In the genomic region with DNA sequence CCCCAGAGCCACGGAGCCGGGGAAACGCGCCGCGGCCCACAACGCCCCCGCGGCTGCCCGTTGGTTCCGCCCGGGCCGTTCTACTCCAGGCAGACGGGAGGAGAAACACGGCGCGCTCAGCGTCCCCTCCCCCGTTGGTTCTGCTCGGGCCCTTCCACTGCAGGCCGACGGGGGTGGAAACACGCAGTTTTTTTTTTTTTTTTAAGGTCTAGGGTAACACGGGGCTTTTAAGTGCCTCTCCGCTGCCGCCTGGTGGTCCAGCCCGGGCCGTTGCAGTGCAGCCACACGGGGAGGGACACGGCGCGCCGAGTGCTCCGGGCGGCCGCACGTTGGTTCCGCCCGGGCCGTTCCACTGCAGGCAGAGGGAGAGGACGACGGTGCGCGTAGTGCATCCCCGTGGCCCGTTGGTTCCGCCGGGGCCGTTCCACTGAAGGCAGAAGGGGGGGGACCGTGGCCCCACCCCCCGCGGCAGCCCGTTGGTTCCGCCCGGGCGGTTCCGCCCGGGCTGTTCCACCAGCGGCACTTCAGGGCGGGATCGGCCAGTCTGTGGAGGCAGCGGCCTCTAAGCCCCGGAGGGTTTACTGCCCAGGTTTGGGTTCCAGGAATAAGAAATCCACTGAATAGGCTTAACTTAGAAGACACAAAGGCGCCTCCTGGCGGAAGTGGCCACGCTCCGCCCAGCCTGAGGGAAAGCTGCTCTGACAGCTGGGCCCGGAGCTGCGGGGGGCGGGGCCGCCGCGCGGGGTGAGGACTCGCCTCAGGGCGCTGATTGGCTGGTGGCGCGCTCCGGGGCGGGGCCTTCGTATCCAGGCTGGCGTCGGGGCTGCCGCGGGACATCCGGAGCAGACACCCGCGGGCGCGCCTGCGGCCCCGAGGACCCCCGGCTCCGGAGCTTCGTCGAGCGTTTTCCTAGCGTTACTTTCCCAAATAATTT, we compare ENCODE assay signal across 8 cellular contexts. TPM values are rescaled to one million over a fixed set of nuclear protein-coding genes. Genes with fewer than 3 reads are reported as not detected.
DNase-seq lines count a peak whose midpoint lies in the region; ATAC-seq, FAIRE-seq and TF ChIP-seq lines count a peak whose summit lies in the region.
"Not testable (repeated sequence)": the region's sequence is repeated elsewhere in the genome, so short reads cannot be mapped to it uniquely, and the experiment has no call there.

Gene SLC35E2B, minus strand, starts transcription at position 82 of the 934 bp plus-strand sequence. CDS start 16,096 bp downstream, outside the sequence.

- H4K91ac ChIP-seq in H1 (replicated peaks; ENCODE audit: insufficient read length, low read length), result not testable (repeated sequence)

- not testable (repeated sequence) for H3K18ac ChIP-seq in H1 (ENCODE audit: extremely low read depth, low read length)

- not testable (repeated sequence) for H2AK5ac ChIP-seq in H1 (ENCODE audit: low read depth, low read length)

- H3K4me3 ChIP-seq in H1 (ENCODE audit: extremely low read depth in 1 of 4, insufficient read depth in 2 of 4, low read depth in 3 of 4, low read length in 4 of 4) (peak within 1 kb of the TSS; percentile 34 to 61 (median 46); a peak in 7 of 8 replicates), mesodermal cell (ENCODE audit: extremely low read depth, insufficient read depth, low read length, poor library complexity, severe bottlenecking) (peak within 1 kb of the TSS; percentile 50)

- not testable (repeated sequence) for H3K27me3 ChIP-seq in H1 (replicated peaks in 1 of 4; ENCODE audit: control insufficient read depth in 3 of 4, extremely low read depth in 1 of 4, insufficient read depth in 3 of 4, low read length in 3 of 4)

- H2BK120ac ChIP-seq in H1 (replicated peaks; ENCODE audit: low read depth, low read length), result not testable (repeated sequence)

- H3K23me2 ChIP-seq in H1 (ENCODE audit: low read depth, low read length), result not testable (repeated sequence)

- peak within 1 kb of the TSS in 2 of 4 experiments; percentile 2 to 34; a peak in 1 of 7 replicates for H3K9ac ChIP-seq in H1 (replicated peaks in 1 of 4; ENCODE audit: extremely low read depth in 1 of 4, low read depth in 3 of 4, low read length in 3 of 4)

- not testable (repeated sequence) for H4K5ac ChIP-seq in H1 (ENCODE audit: insufficient read length, low read depth, low read length)

- H2BK20ac ChIP-seq in H1 (ENCODE audit: low read length), result not testable (repeated sequence)

- peak within 1 kb of the TSS in 1 of 2 experiments; percentile 28; a peak in 1 of 4 replicates for H3K4me2 ChIP-seq in H1 (ENCODE audit: insufficient read depth in 1 of 2, low read depth in 2 of 2, low read length in 2 of 2)

- DNase-seq in COLO829 (ENCODE audit: low spot score), result peak; percentile 17
- not testable (repeated sequence) for DNase-seq in HTR-8/SVneo (ENCODE audit: insufficient read length, low spot score)
- DNase-seq in NOMO-1 treated with dmso at 0.1 percent for 144 hours (lab: John Stamatoyannopoulos, UW; ENCODE audit: unreplicated experiment), result peak; percentile 55
- DNase-seq in activated CD8-positive, alpha-beta memory T cell treated with anti-CD3 and anti-CD28 coated beads for 48 hours (ENCODE audit: low read depth in 2 of 3, low spot score in 2 of 3), result peak; percentile 78 to 91 (median 91)
- peak in 1 of 2 experiments; percentile 78 for DNase-seq in H1 (ENCODE audit: low read depth in 1 of 2, low spot score in 2 of 2)
- peak; percentile 87 for DNase-seq in stimulated activated CD8-positive, alpha-beta memory T cell treated with anti-CD3 and anti-CD28 coated beads, Interleukin-15, amount 100 ng/mL, for 1 hour (ENCODE audit: low read depth)

- peak in 1 of 2 experiments; percentile 81; a peak in 1 of 3 replicates for TF ChIP-seq EP300 in H1 (IDR thresholded peaks at IDR 0.05; ENCODE audit: borderline replicate concordance in 1 of 2, low read depth in 2 of 2, low read length in 2 of 2)

- not testable (repeated sequence) for H3K79me1 ChIP-seq in H1 (ENCODE audit: low read depth, low read length)

- not testable (repeated sequence) for H3K4me1 ChIP-seq in H1 (replicated peaks in 1 of 4; ENCODE audit: control insufficient read depth in 3 of 4, insufficient read depth in 4 of 4, low read length in 3 of 4); mesodermal cell (ENCODE audit: control insufficient read depth, insufficient read depth, low read length, poor library complexity, severe bottlenecking)

- H4K20me1 ChIP-seq in H1 (replicated peaks in 1 of 2; ENCODE audit: control insufficient read depth in 1 of 2, insufficient read depth in 2 of 2, low read length in 2 of 2), result not testable (repeated sequence)

- H3K14ac ChIP-seq in H1 (ENCODE audit: insufficient read length), result not testable (repeated sequence)

- H2BK12ac ChIP-seq in H1 (ENCODE audit: low read depth, low read length), result not testable (repeated sequence)

- not testable (repeated sequence) for H3K9me3 ChIP-seq in H1 (ENCODE audit: insufficient read depth in 2 of 2, low read depth in 1 of 2, low read length in 1 of 2); mesodermal cell (ENCODE audit: control insufficient read depth, low read length)

- CTCF ChIA-PET in H1 (lab: Charles Lee; ENCODE audit: partially characterized antibody), result not testable (repeated sequence)

- peak; percentile 76 for ATAC-seq in GM21390 (IDR thresholded peaks at IDR 0.05; ENCODE audit: unreplicated experiment)

- WGBS in H1 (ENCODE audit: extremely low coverage in 1 of 2, insufficient coverage in 1 of 2, insufficient read length in 1 of 2, insufficient replicate concordance in 2 of 2, low coverage in 1 of 2, low lambda C conversion rate in 2 of 2, missing lambda C conversion rate in 1 of 2), 2 experiments, result no CpG with 5 or more reads among the region's 98 CpGs
- 0% methylated on average over 12 of the region's 98 CpGs for WGBS in mesodermal cell (ENCODE audit: insufficient coverage in 2 of 2), 2 experiments

- not testable (repeated sequence) for H2BK15ac ChIP-seq in H1 (ENCODE audit: low read length)

- peak; percentile 90 for FAIRE-seq in HTR-8/SVneo (lab: Jason Lieb, UNC)
- not testable (repeated sequence) for FAIRE-seq in H1 (lab: Jason Lieb, UNC)

- not testable (repeated sequence) for H2AFZ ChIP-seq in H1 (ENCODE audit: low read length)

- H4K8ac ChIP-seq in H1 (ENCODE audit: extremely low read depth, insufficient read depth, low read length), result not testable (repeated sequence)

- not testable (repeated sequence) for TF ChIP-seq RAD21 in H1 (IDR thresholded peaks at IDR 0.05 in 1 of 2, conservative IDR thresholded peaks at IDR 0.05 in 1 of 2; ENCODE audit: low read depth in 2 of 2, low read length in 2 of 2)

- H2BK5ac ChIP-seq in H1 (ENCODE audit: low read depth, low read length), result not testable (repeated sequence)

- H3K4ac ChIP-seq in H1 (replicated peaks; ENCODE audit: insufficient read length, low read depth, low read length), result not testable (repeated sequence)

- H3K23ac ChIP-seq in H1 (ENCODE audit: insufficient read length), result not testable (repeated sequence)

- not testable (repeated sequence) for H3K79me2 ChIP-seq in H1 (ENCODE audit: control insufficient read depth in 1 of 2, insufficient read depth in 2 of 2, low read length in 2 of 2)

- H3K56ac ChIP-seq in H1 (replicated peaks; ENCODE audit: insufficient read length, low read depth, low read length), result not testable (repeated sequence)

- POLR2A ChIA-PET in H1 (lab: Charles Lee; ENCODE audit: partially characterized antibody), result interaction anchor here (1.2 kb wide), 1 partner anchor 153 kb away, joined by 3 read pairs; no protein-coding TSS in a partner anchor

- not testable (repeated sequence) for H3K36me3 ChIP-seq in H1 (ENCODE audit: control insufficient read depth in 2 of 4, insufficient read depth in 4 of 4, low read length in 3 of 4)
- H3K36me3 ChIP-seq in mesodermal cell (ENCODE audit: control insufficient read depth, insufficient read depth, low read length), result peaks cover 12% of the 10 kb centered on the region

- H3K27ac ChIP-seq in H1 (ENCODE audit: low read depth, low read length) (peak within 1 kb of the TSS; percentile 67; the same call in 1 of the 2 replicates), mesodermal cell (ENCODE audit: low read depth, low read length, severe bottlenecking) (peak within 1 kb of the TSS; percentile 99)

- not testable (repeated sequence) for TF ChIP-seq CTCF in H1 (IDR thresholded peaks at IDR 0.05; ENCODE audit: control extremely low read depth in 1 of 3, insufficient read depth in 1 of 3, low read depth in 1 of 3, low read length in 3 of 3)

- TF ChIP-seq POLR2A in H1 (IDR thresholded peaks at IDR 0.05; ENCODE audit: control extremely low read depth in 1 of 2, low read depth in 2 of 2, low read length in 2 of 2), result not testable (repeated sequence)

TF ChIP-seq in H1, 55 proteins besides CTCF, POLR2A, EP300 and RAD21:
- TF ChIP-seq TAF1 (IDR thresholded peaks at IDR 0.05; ENCODE audit: low read depth, low read length), result peak; percentile 48; the same call in 1 of the 2 replicates
- peak; percentile 85 for TF ChIP-seq JUND (IDR thresholded peaks at IDR 0.05; ENCODE audit: low read length)
- peak; percentile 42 for TF ChIP-seq SIX5 (IDR thresholded peaks at IDR 0.05; ENCODE audit: low read depth, low read length)
- TF ChIP-seq CHD1 (IDR thresholded peaks at IDR 0.05; ENCODE audit: low read depth, low read length), result peak; percentile 75

RNA-seq across cellular contexts. Expression of gene SLC35E2B, which starts in this region (rescaled TPM):
- 46.3 and 46.7 TPM in 2 replicates for total RNA-seq in H1 (2021; fragmentation: NEBNext Ultra II Directional; extraction: Animal tissue kit (Norgen Biotek cat#: 25700))
- polyA plus RNA-seq in H1 (2011; rRNA removed), result 25.9 and 40.7 TPM in 2 replicates
- polyA plus RNA-seq in H1 (2011; cell fraction: cytosol; rRNA removed), result 28.6 TPM
- polyA plus RNA-seq in H1 (2011; cell fraction: nucleus; rRNA removed), result 53.9 TPM
- 31.6 to 37.7 TPM (median 34.8 TPM) in 4 replicates for polyA plus RNA-seq in H1 (2012, experiment 1 of 2)
- polyA plus RNA-seq in H1 (2012, experiment 2 of 2), result 28.2 TPM
- polyA plus RNA-seq in H1 (2013, experiment 1 of 2), result 31.0 TPM
- polyA plus RNA-seq in H1 (2013, experiment 2 of 2), result 31.3 TPM
- 30.9 and 34.1 TPM in 2 replicates for polyA minus RNA-seq in H1 (2011; rRNA and poly(A)+ RNA removed)
- polyA minus RNA-seq in H1 (2011; cell fraction: cytosol; rRNA and poly(A)+ RNA removed), result 27.1 TPM
- polyA minus RNA-seq in H1 (2011; cell fraction: nucleus; rRNA and poly(A)+ RNA removed), result 27.1 TPM
- 49.5 TPM for polyA plus RNA-seq in mesodermal cell (2013, experiment 1 of 2)
- 40.4 TPM for polyA plus RNA-seq in mesodermal cell (2013, experiment 2 of 2)
